Comparison of ENCODE assay signal across 1 cellular context in genomic region chr2:848099-848498, GRCh38.
TF ChIP-seq lines count a peak whose summit lies in the region.

No MANE protein-coding gene starts in this region.

TF ChIP-seq in SK-N-SH, 30 proteins besides CTCF, POLR2A, EP300 and RAD21 (continued from another document):
- TF ChIP-seq RXRA (IDR thresholded peaks at IDR 0.05; ENCODE audit: borderline replicate concordance, low read depth) (no peak), YY1 (IDR thresholded peaks at IDR 0.05; ENCODE audit: low read depth) (no peak), FOXJ3 (CRISPR knock-in tag; IDR thresholded peaks at IDR 0.05) (no peak), FOXM1 (IDR thresholded peaks at IDR 0.05; ENCODE audit: low read depth) (no peak), GABPA (IDR thresholded peaks at IDR 0.05; ENCODE audit: low read depth) (no peak), TEAD4 (IDR thresholded peaks at IDR 0.05; ENCODE audit: borderline replicate concordance, insufficient read depth) (no peak), CHD2 (IDR thresholded peaks at IDR 0.05; ENCODE audit: low read length, partially characterized antibody) (peak; percentile 66), PBX3 (IDR thresholded peaks at IDR 0.05) (no peak), EZH2phosphoT487 (IDR thresholded peaks at IDR 0.05; ENCODE audit: borderline replicate concordance, low read depth) (no peak), RCOR1 (IDR thresholded peaks at IDR 0.05; ENCODE audit: low read length) (0 out of 2 replicates have a peak, but pooled peaks have one; percentile 32)
